In genomic region chr7:1623810-1624209, GRCh38 we compare ENCODE assay signal across 18 cellular contexts. TPM values are rescaled to one million over a fixed set of nuclear protein-coding genes. Genes with fewer than 3 reads are reported as not detected.
"Had no signal": no experiment of that assay in that cellular context is flagged by ENCODE, and none has a peak within 500 bp of the region (broad histone marks: within the 10 kb centered on the region; RNA-seq: fewer than 3 reads in every experiment).

No MANE protein-coding gene starts in this region.

- H3K36me3 ChIP-seq: neural progenitor cell, ovary, right lobe of liver, stomach, thyroid gland had no signal

- ATAC-seq: left lobe of liver; naive thymus-derived CD4-positive, alpha-beta T cell; right lobe of liver; stimulated activated naive B cell treated with anti-CD40 and anti-IgM and Interleukin-4, amounts not matched to agents 10 μg/mL and 1 μg/mL and 100 μg/mL, for 72 hours had no signal

- H3K9me3 ChIP-seq: ovary, right lobe of liver, thyroid gland had no signal

- DNase-seq: cerebellar nuclear complex; cortex of kidney; kidney; mesenchymal stem cell; midbrain; naive thymus-derived CD4-positive, alpha-beta T cell; nucleus accumbens; ovary; right lobe of liver; small intestine; stimulated activated CD4-positive, alpha-beta T cell treated with anti-CD3 and anti-CD28 coated beads, Interleukin-15, amount 100 ng/mL, for 24 hours; stimulated activated CD4-positive, alpha-beta T cell treated with anti-CD3 and anti-CD28 coated beads, Interleukin-2, amount 100 ng/mL, for 48 hours; stimulated activated naive B cell treated with anti-CD40 and anti-IgM and Interleukin-4, amounts not matched to agents 10 μg/mL and 1 μg/mL and 100 μg/mL, for 72 hours; stomach; thyroid gland; trophoblast cell had no signal

- H3K9ac ChIP-seq: neural progenitor cell had no signal

- H3K4me2 ChIP-seq: neural progenitor cell had no signal

- H3K4me3 ChIP-seq: neural progenitor cell, ovary, right lobe of liver, stomach, thyroid gland had no signal

- H3K27me3 ChIP-seq: neural progenitor cell, ovary, right lobe of liver, thyroid gland had no signal

- H2AFZ ChIP-seq: neural progenitor cell had no signal

- H3K4me1 ChIP-seq: neural progenitor cell, right lobe of liver, stomach, thyroid gland had no signal

- H3K27ac ChIP-seq: neural progenitor cell, ovary, right lobe of liver, stomach, thyroid gland had no signal

RNA-seq across cellular contexts. Expression of gene ELFN1, which starts 46.3 kb away (rescaled TPM):
- polyA plus RNA-seq: naive thymus-derived CD4-positive, alpha-beta T cell had no signal
